In genomic region chr15:43666177-43666576, GRCh38 we compare ENCODE assay signal across 4 cellular contexts. TPM values are rescaled to one million over a fixed set of nuclear protein-coding genes. Genes with fewer than 3 reads are reported as not detected.
"Had no signal": no experiment of that assay in that cellular context is flagged by ENCODE, and none has a peak within 500 bp of the region (broad histone marks: within the 10 kb centered on the region; RNA-seq: fewer than 3 reads in every experiment).

No MANE protein-coding gene starts in this region.

RNA-seq across cellular contexts. Expression of gene CKMT1A, which starts 27.5 kb away (rescaled TPM):
- total RNA-seq: Right ventricle myocardium superior, SJSA1 had no signal

RNA-seq across cellular contexts. Expression of gene STRC, which starts 47.6 kb away (rescaled TPM):
- total RNA-seq: Right ventricle myocardium inferior, Right ventricle myocardium superior, RPMI7951, SJSA1 had no signal
